Comparison of ENCODE assay signal across 35 cellular contexts in genomic region chr5:64864171-64864570, GRCh38.
"Had no signal": no experiment of that assay in that cellular context is flagged by ENCODE, and none has a peak within 500 bp of the region (broad histone marks: within the 10 kb centered on the region; RNA-seq: fewer than 3 reads in every experiment).

No MANE protein-coding gene starts in this region.

- H3K4me2 ChIP-seq: KMS-11 had no signal

- H3K27me3 ChIP-seq: MG63 had no signal

- H3K27ac ChIP-seq: KMS-11 had no signal

- H3K9ac ChIP-seq: KMS-11 had no signal

- H3K4me3 ChIP-seq: MG63 had no signal

- DNase-seq: Karpas-422, Kasumi-1, MG63, MM.1S, MV-4-11, NCI-H1048, NCI-H1092, NCI-H1092 treated with DMSO at 0.1 percent for 48 hours, NCI-H1105, NCI-H1105 treated with DMSO at 0.1 percent for 48 hours, NCI-H1417, NCI-H1417 treated with DMSO at 0.1 percent for 48 hours, NCI-H1436, NCI-H1436 treated with DMSO at 0.1 percent for 48 hours, NCI-H146, NCI-H1694, NCI-H1694 treated with DMSO at 0.1 percent for 48 hours, NCI-H187, NCI-H187 treated with DMSO at 0.1 percent for 48 hours, NCI-H1930, NCI-H2029, NCI-H2029 treated with DMSO at 0.1 percent for 48 hours, NCI-H2081, NCI-H2081 treated with DMSO at 0.1 percent for 48 hours, NCI-H2107, NCI-H2171, NCI-H2171 treated with DMSO at 0.1 percent for 48 hours, NCI-H2227 treated with DMSO at 0.1 percent for 48 hours, NCI-H226, NCI-H345, NCI-H446, NCI-H446 treated with DMSO at 0.1 percent for 48 hours, NCI-H510A, NCI-H510A treated with DMSO at 0.1 percent for 48 hours had no signal

- H3K9me3 ChIP-seq: MG63 had no signal

- H3K36me3 ChIP-seq: MG63 had no signal
